Comparison of ENCODE assay signal across 24 cellular contexts in genomic region chr20:51978081-51978501, GRCh38.
DNase-seq lines count a peak whose midpoint lies in the region; ATAC-seq, FAIRE-seq and TF ChIP-seq lines count a peak whose summit lies in the region.
"Had no signal": no experiment of that assay in that cellular context is flagged by ENCODE, and none has a peak within 500 bp of the region (broad histone marks: within the 10 kb centered on the region; RNA-seq: fewer than 3 reads in every experiment).

No MANE protein-coding gene starts in this region.

- no peak overlapping the region for H3K9ac ChIP-seq in keratinocyte (ENCODE audit: control insufficient read depth, extremely low read depth, insufficient read depth, low read length)

- no peak for ATAC-seq in GM18870 (IDR thresholded peaks at IDR 0.05; ENCODE audit: unreplicated experiment)
- ATAC-seq: activated CD8-positive, alpha-beta T cell treated with anti-CD3 and anti-CD28 coated beads, Interleukin-2, amount 10 ng/mL, durations not matched to agents 7 days and 5 days; left cardiac atrium; Panc1 had no signal

- no peaks in the 10 kb centered on the region for H3K9me1 ChIP-seq in keratinocyte (ENCODE audit: control insufficient read depth, extremely low read depth, insufficient read depth, low read length)

- H2AFZ ChIP-seq in keratinocyte (ENCODE audit: control insufficient read depth, low read length): no peak overlapping the region
- H2AFZ ChIP-seq: hepatocyte had no signal

- DNase-seq in NCI-H748 (lab: John Stamatoyannopoulos, UW; ENCODE audit: unreplicated experiment) (peak; percentile 16), NCI-H748 treated with DMSO at 0.1 percent for 48 hours (lab: John Stamatoyannopoulos, UW) (no peak), NCI-H1105 (lab: John Stamatoyannopoulos, UW) (peak; percentile 45), RPMI8226 (peak; percentile 34), keratinocyte (ENCODE audit: low read depth, low spot score) (peak; percentile 52), T-helper 9 cell (no peak), NCI-H2107 (lab: John Stamatoyannopoulos, UW) (no peak)
- DNase-seq: 8988T; activated CD4-positive, alpha-beta T cell treated with anti-CD3 and anti-CD28 coated beads for 1 hour; activated CD8-positive, alpha-beta T cell treated with anti-CD3 and anti-CD28 coated beads, Interleukin-2, amount 10 ng/mL, durations not matched to agents 7 days and 5 days; CD4-positive, alpha-beta T cell; foreskin fibroblast; left cardiac atrium; MG63; NCI-H187; nephron progenitor cell; small intestine; stimulated activated CD4-positive, alpha-beta T cell treated with anti-CD3 and anti-CD28 coated beads, Interleukin-1b, Interleukin-23, amount 100 ng/mL, for 48 hours; tibial artery had no signal

- H3K4me3 ChIP-seq in keratinocyte (ENCODE audit: control insufficient read depth in 2 of 3, extremely low read depth in 1 of 3, insufficient read depth in 2 of 3, low read depth in 1 of 3, low read length in 3 of 3): no peak overlapping the region
- H3K4me3 ChIP-seq: breast epithelium, hepatocyte, MG63, SJSA1, tibial artery had no signal

- H3K4me1 ChIP-seq in keratinocyte (ENCODE audit: control insufficient read depth, extremely low read depth, insufficient read depth, low read length): no peaks in the 10 kb centered on the region
- H3K4me1 ChIP-seq: breast epithelium, tibial artery had no signal

- peaks cover 3% of the 10 kb centered on the region for H3K9me3 ChIP-seq in keratinocyte (ENCODE audit: control insufficient read depth, low read depth, low read length)

- no peaks in the 10 kb centered on the region for H3K27me3 ChIP-seq in keratinocyte (ENCODE audit: control insufficient read depth, extremely low read depth, insufficient read depth, low read length)
- H3K27me3 ChIP-seq: breast epithelium, hepatocyte, MG63, SJSA1, tibial artery had no signal

- H4K20me1 ChIP-seq in keratinocyte (ENCODE audit: control insufficient read depth, extremely low read depth, insufficient read depth, low read length): no peaks in the 10 kb centered on the region

- no peak for FAIRE-seq in keratinocyte (lab: Jason Lieb, UNC)
- FAIRE-seq: small intestine had no signal

- H3K27ac ChIP-seq in keratinocyte (ENCODE audit: control insufficient read depth, insufficient read depth, low read length): no peak overlapping the region
- H3K27ac ChIP-seq: breast epithelium, hepatocyte, SJSA1, tibial artery had no signal

- no peak for TF ChIP-seq CTCF in keratinocyte (optimal IDR thresholded peaks at IDR 0.05 in 1 of 3, IDR thresholded peaks at IDR 0.05 in 1 of 3, conservative IDR thresholded peaks at IDR 0.05 in 1 of 3; ENCODE audit: extremely low read depth in 1 of 3, insufficient read depth in 2 of 3, low read length in 3 of 3)

- no peaks in the 10 kb centered on the region for H3K36me3 ChIP-seq in keratinocyte (ENCODE audit: control insufficient read depth in 2 of 2, extremely low read depth in 1 of 2, insufficient read depth in 2 of 2, low read length in 2 of 2)
- H3K36me3 ChIP-seq: breast epithelium, MG63, SJSA1, tibial artery had no signal

- no peaks in the 10 kb centered on the region for H3K79me2 ChIP-seq in keratinocyte (ENCODE audit: control insufficient read depth, insufficient read depth, low read length)
- H3K79me2 ChIP-seq: hepatocyte had no signal

- dilution Hi-C loops in keratinocyte (cut with MboI; ENCODE audit: extremely low pct_ligation_motif_present, low sequenced_read_pairs): no loop called here

- no peak overlapping the region for H3K4me2 ChIP-seq in keratinocyte (ENCODE audit: control insufficient read depth, extremely low read depth, insufficient read depth, low read depth, low read length)
- H3K4me2 ChIP-seq: hepatocyte had no signal

Comparison
In these comparisons a context has a peak if more than half of its experiments do, and no peak if none do; other contexts are left out.
1. DNase-seq: peak in NCI-H748 (single experiment), NCI-H1105 (single experiment), RPMI8226 (single experiment) and keratinocyte (single experiment); none in NCI-H748 treated with DMSO at 0.1 percent for 48 hours (single experiment), T-helper 9 cell (single experiment) and NCI-H2107 (single experiment).